ENCODE assay signal across 1 cellular context in genomic region chr12:131357920-131358319, GRCh38.
TF ChIP-seq lines count a peak whose summit lies in the region.

No MANE protein-coding gene starts in this region.

TF ChIP-seq in K562, 482 proteins besides CTCF, POLR2A, EP300 and RAD21 (continued from another document and continues in another):
- TF ChIP-seq, protein P1, sequence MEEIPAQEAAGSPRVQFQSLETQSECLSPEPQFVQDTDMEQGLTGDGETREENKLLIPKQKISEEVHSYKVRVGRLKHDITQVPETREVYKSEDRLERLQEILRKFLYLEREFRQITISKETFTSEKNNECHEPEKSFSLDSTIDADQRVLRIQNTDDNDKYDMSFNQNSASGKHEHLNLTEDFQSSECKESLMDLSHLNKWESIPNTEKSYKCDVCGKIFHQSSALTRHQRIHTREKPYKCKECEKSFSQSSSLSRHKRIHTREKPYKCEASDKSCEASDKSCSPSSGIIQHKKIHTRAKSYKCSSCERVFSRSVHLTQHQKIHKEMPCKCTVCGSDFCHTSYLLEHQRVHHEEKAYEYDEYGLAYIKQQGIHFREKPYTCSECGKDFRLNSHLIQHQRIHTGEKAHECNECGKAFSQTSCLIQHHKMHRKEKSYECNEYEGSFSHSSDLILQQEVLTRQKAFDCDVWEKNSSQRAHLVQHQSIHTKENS (CRISPR knock-in tag; IDR thresholded peaks at IDR 0.05) = no peak
- TF ChIP-seq ARNT (IDR thresholded peaks at IDR 0.05) = no peak
- TF ChIP-seq HOMEZ (CRISPR knock-in tag; IDR thresholded peaks at IDR 0.05) = no peak
- TF ChIP-seq ELF1 (tag; IDR thresholded peaks at IDR 0.05) = no peak
- TF ChIP-seq ZNF311 (CRISPR knock-in tag; IDR thresholded peaks at IDR 0.05) = 0 out of 2 replicates have a peak, but pooled peaks have one; percentile 34
- TF ChIP-seq ZNF586 (CRISPR knock-in tag; conservative IDR thresholded peaks at IDR 0.05) = no peak
- TF ChIP-seq SIX5 (IDR thresholded peaks at IDR 0.05; ENCODE audit: borderline replicate concordance in 1 of 2, insufficient read depth in 1 of 2, low read depth in 1 of 2, low read length in 2 of 2) = no peak
- TF ChIP-seq MECOM (CRISPR knock-in tag; IDR thresholded peaks at IDR 0.05) = no peak
- TF ChIP-seq KLF6 (CRISPR knock-in tag; IDR thresholded peaks at IDR 0.05; ENCODE audit: borderline replicate concordance) = no peak
- no peak for TF ChIP-seq NR2C2 (CRISPR knock-in tag; IDR thresholded peaks at IDR 0.05)
- no peak for TF ChIP-seq NR2C2 (tag; IDR thresholded peaks at IDR 0.05)
- TF ChIP-seq MYNN (IDR thresholded peaks at IDR 0.05) = no peak
- no peak for TF ChIP-seq MYNN (CRISPR knock-in tag; IDR thresholded peaks at IDR 0.05)
- TF ChIP-seq IFI16 (CRISPR knock-in tag; IDR thresholded peaks at IDR 0.05) = no peak
- peak; percentile 58 for TF ChIP-seq CBFA2T3 (IDR thresholded peaks at IDR 0.05)
- TF ChIP-seq, protein P2, sequence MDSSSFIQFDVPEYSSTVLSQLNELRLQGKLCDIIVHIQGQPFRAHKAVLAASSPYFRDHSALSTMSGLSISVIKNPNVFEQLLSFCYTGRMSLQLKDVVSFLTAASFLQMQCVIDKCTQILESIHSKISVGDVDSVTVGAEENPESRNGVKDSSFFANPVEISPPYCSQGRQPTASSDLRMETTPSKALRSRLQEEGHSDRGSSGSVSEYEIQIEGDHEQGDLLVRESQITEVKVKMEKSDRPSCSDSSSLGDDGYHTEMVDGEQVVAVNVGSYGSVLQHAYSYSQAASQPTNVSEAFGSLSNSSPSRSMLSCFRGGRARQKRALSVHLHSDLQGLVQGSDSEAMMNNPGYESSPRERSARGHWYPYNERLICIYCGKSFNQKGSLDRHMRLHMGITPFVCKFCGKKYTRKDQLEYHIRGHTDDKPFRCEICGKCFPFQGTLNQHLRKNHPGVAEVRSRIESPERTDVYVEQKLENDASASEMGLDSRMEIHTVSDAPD (CRISPR knock-in tag; IDR thresholded peaks at IDR 0.05) = no peak
- TF ChIP-seq BCL6 (CRISPR knock-in tag; IDR thresholded peaks at IDR 0.05) = no peak
- TF ChIP-seq IRF2 (CRISPR knock-in tag; IDR thresholded peaks at IDR 0.05) = no peak
- TF ChIP-seq ZFP30 (CRISPR knock-in tag; IDR thresholded peaks at IDR 0.05; ENCODE audit: borderline replicate concordance) = no peak
- TF ChIP-seq, protein P3, sequence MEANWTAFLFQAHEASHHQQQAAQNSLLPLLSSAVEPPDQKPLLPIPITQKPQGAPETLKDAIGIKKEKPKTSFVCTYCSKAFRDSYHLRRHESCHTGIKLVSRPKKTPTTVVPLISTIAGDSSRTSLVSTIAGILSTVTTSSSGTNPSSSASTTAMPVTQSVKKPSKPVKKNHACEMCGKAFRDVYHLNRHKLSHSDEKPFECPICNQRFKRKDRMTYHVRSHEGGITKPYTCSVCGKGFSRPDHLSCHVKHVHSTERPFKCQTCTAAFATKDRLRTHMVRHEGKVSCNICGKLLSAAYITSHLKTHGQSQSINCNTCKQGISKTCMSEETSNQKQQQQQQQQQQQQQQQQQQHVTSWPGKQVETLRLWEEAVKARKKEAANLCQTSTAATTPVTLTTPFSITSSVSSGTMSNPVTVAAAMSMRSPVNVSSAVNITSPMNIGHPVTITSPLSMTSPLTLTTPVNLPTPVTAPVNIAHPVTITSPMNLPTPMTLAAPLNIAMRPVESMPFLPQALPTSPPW (CRISPR knock-in tag; IDR thresholded peaks at IDR 0.05) = peak; percentile 28; the same call in 1 of the 2 replicates
- no peak for TF ChIP-seq ID3 (CRISPR knock-in tag; IDR thresholded peaks at IDR 0.05)
- TF ChIP-seq ID3 (tag; IDR thresholded peaks at IDR 0.05) = no peak
- TF ChIP-seq DPF2 (IDR thresholded peaks at IDR 0.05) = peak; percentile 35; the same call in 1 of the 2 replicates
- TF ChIP-seq HCFC1 (IDR thresholded peaks at IDR 0.05; ENCODE audit: low read depth, low read length) = no peak
- TF ChIP-seq ELF4 (CRISPR knock-in tag; IDR thresholded peaks at IDR 0.05) = 0 out of 2 replicates have a peak, but pooled peaks have one; percentile 28
- no peak for TF ChIP-seq JUNB (CRISPR knock-in tag; conservative IDR thresholded peaks at IDR 0.05)
- peak; percentile 21; the same call in 1 of the 2 replicates for TF ChIP-seq EP400 (IDR thresholded peaks at IDR 0.05)
- no peak for TF ChIP-seq GABPA (tag; conservative IDR thresholded peaks at IDR 0.05; ENCODE audit: low read depth)
- TF ChIP-seq CTBP1 (IDR thresholded peaks at IDR 0.05; ENCODE audit: borderline replicate concordance) = 0 out of 2 replicates have a peak, but pooled peaks have one; percentile 22
- no peak for TF ChIP-seq PHF8 (IDR thresholded peaks at IDR 0.05; ENCODE audit: borderline replicate concordance, low read length)
- TF ChIP-seq E2F5 (CRISPR knock-in tag; IDR thresholded peaks at IDR 0.05) = no peak
- TF ChIP-seq TSHZ1 (CRISPR knock-in tag; IDR thresholded peaks at IDR 0.05) = no peak
- TF ChIP-seq JUND (IDR thresholded peaks at IDR 0.05; ENCODE audit: borderline replicate concordance, low read depth, low read length) = 0 out of 2 replicates have a peak, but pooled peaks have one; percentile 4
- no peak; the same call in 2 of the 3 replicates for TF ChIP-seq JUND (tag; IDR thresholded peaks at IDR 0.05; ENCODE audit: borderline replicate concordance, low read depth, low read length)
- no peak for TF ChIP-seq CREBBP (IDR thresholded peaks at IDR 0.05; ENCODE audit: low read depth, low read length)
- TF ChIP-seq NFYB (IDR thresholded peaks at IDR 0.05; ENCODE audit: extremely low read depth, insufficient read length) = no peak
- TF ChIP-seq PRMT5 (CRISPR knock-in tag; IDR thresholded peaks at IDR 0.05) = no peak
- peak; percentile 91 for TF ChIP-seq SPI1 (IDR thresholded peaks at IDR 0.05; ENCODE audit: borderline replicate concordance, low read depth, low read length)
- TF ChIP-seq, protein P4, sequence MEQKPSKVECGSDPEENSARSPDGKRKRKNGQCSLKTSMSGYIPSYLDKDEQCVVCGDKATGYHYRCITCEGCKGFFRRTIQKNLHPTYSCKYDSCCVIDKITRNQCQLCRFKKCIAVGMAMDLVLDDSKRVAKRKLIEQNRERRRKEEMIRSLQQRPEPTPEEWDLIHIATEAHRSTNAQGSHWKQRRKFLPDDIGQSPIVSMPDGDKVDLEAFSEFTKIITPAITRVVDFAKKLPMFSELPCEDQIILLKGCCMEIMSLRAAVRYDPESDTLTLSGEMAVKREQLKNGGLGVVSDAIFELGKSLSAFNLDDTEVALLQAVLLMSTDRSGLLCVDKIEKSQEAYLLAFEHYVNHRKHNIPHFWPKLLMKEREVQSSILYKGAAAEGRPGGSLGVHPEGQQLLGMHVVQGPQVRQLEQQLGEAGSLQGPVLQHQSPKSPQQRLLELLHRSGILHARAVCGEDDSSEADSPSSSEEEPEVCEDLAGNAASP (IDR thresholded peaks at IDR 0.05) = no peak
- TF ChIP-seq, protein P5, sequence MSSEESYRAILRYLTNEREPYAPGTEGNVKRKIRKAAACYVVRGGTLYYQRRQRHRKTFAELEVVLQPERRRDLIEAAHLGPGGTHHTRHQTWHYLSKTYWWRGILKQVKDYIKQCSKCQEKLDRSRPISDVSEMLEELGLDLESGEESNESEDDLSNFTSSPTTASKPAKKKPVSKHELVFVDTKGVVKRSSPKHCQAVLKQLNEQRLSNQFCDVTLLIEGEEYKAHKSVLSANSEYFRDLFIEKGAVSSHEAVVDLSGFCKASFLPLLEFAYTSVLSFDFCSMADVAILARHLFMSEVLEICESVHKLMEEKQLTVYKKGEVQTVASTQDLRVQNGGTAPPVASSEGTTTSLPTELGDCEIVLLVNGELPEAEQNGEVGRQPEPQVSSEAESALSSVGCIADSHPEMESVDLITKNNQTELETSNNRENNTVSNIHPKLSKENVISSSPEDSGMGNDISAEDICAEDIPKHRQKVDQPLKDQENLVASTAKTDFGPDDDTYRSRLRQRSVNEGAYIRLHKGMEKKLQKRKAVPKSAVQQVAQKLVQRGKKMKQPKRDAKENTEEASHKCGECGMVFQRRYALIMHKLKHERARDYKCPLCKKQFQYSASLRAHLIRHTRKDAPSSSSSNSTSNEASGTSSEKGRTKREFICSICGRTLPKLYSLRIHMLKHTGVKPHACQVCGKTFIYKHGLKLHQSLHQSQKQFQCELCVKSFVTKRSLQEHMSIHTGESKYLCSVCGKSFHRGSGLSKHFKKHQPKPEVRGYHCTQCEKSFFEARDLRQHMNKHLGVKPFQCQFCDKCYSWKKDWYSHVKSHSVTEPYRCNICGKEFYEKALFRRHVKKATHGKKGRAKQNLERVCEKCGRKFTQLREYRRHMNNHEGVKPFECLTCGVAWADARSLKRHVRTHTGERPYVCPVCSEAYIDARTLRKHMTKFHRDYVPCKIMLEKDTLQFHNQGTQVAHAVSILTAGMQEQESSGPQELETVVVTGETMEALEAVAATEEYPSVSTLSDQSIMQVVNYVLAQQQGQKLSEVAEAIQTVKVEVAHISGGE (CRISPR knock-in tag; IDR thresholded peaks at IDR 0.05) = 0 out of 6 replicates have a peak, but pooled peaks of 1 of the 3 experiments have one; percentile 29
- TF ChIP-seq, protein P6, sequence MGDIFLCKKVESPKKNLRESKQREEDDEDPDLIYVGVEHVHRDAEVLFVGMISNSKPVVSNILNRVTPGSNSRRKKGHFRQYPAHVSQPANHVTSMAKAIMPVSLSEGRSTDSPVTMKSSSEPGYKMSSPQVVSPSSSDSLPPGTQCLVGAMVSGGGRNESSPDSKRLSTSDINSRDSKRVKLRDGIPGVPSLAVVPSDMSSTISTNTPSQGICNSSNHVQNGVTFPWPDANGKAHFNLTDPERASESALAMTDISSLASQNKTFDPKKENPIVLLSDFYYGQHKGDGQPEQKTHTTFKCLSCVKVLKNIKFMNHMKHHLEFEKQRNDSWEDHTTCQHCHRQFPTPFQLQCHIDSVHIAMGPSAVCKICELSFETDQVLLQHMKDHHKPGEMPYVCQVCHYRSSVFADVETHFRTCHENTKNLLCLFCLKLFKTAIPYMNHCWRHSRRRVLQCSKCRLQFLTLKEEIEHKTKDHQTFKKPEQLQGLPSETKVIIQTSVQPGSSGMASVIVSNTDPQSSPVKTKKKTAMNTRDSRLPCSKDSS (IDR thresholded peaks at IDR 0.05; ENCODE audit: low read depth, partially characterized antibody) = no peak
- TF ChIP-seq COPS2 (conservative IDR thresholded peaks at IDR 0.05) = no peak
- no peak for TF ChIP-seq ETV1 (tag; conservative IDR thresholded peaks at IDR 0.05; ENCODE audit: low read depth)
- TF ChIP-seq MCM5 (IDR thresholded peaks at IDR 0.05; ENCODE audit: low read depth) = no peak
- TF ChIP-seq, protein P7, sequence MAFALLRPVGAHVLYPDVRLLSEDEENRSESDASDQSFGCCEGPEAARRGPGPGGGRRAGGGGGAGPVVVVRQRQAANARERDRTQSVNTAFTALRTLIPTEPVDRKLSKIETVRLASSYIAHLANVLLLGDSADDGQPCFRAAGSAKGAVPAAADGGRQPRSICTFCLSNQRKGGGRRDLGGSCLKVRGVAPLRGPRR (CRISPR knock-in tag; IDR thresholded peaks at IDR 0.05) = no peak
- TF ChIP-seq ZNF140 (CRISPR knock-in tag; IDR thresholded peaks at IDR 0.05) = no peak
- TF ChIP-seq SETDB1 (IDR thresholded peaks at IDR 0.05; ENCODE audit: low read length) = no peak
- no peak for TF ChIP-seq HDAC8 (tag; IDR thresholded peaks at IDR 0.05)
- no peak for TF ChIP-seq ZNF263 (CRISPR knock-in tag; IDR thresholded peaks at IDR 0.05; ENCODE audit: borderline replicate concordance)
- no peak for TF ChIP-seq MEIS2 (IDR thresholded peaks at IDR 0.05; ENCODE audit: partially characterized antibody)
- no peak for TF ChIP-seq MLX (CRISPR knock-in tag; conservative IDR thresholded peaks at IDR 0.05)
- TF ChIP-seq ZNF668 (CRISPR knock-in tag; IDR thresholded peaks at IDR 0.05) = no peak
